Comparison of ENCODE assay signal across 19 cellular contexts in the genomic region with DNA sequence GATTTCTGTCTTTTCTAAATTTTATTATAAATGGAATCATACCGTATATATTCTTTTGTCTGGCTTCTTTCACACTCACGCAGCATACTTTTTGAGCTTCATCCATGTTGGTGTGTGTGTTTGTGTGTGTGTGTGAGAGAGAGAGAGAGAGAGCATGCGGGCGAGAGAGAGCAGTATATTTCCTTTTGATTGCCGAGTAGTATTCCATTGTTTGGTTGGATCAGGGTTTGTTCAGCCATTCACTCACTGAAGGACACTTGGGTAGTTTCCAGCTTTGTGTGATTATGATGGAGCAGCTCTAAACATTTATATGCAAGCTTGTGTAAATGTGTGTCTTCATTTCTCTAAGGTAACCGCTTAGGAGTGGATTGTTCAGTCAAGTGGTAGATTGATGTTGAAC. TPM values are rescaled to one million over a fixed set of nuclear protein-coding genes. Genes with fewer than 3 reads are reported as not detected.
A peak's percentile ranks its signal among the peaks of the same experiment; 100 is the strongest.
DNase-seq lines count a peak whose midpoint lies in the region; ATAC-seq, FAIRE-seq and TF ChIP-seq lines count a peak whose summit lies in the region.
"Had no signal": no experiment of that assay in that cellular context is flagged by ENCODE, and none has a peak within 500 bp of the region (broad histone marks: within the 10 kb centered on the region; RNA-seq: fewer than 3 reads in every experiment).

No MANE protein-coding gene starts in this region.

- TF ChIP-seq CTCF in K562 (IDR thresholded peaks at IDR 0.05 in 2 of 3, conservative IDR thresholded peaks at IDR 0.05 in 1 of 3; ENCODE audit: insufficient read depth in 2 of 3, low read depth in 1 of 3, low read length in 3 of 3) (no peak), Peyer's patch (IDR thresholded peaks at IDR 0.05) (no peak)

- H4K20me1 ChIP-seq in K562 (replicated peaks; ENCODE audit: control insufficient read depth, insufficient read depth, low read length): peaks cover 6% of the 10 kb centered on the region; the same call in 1 of the 2 replicates

- no peak overlapping the region for H3K4me3 ChIP-seq in K562
- H3K4me3 ChIP-seq in Peyer's patch: no peak overlapping the region
- H3K4me3 ChIP-seq: HAP-1 had no signal

- FAIRE-seq in K562 (lab: Jason Lieb, UNC): no peak
- FAIRE-seq: G401.6, H1, HepG2, HTR-8/SVneo had no signal

- peaks cover 0 to 30% of the 10 kb centered on the region in 2 experiments; a peak in 2 of 5 replicates for H3K27me3 ChIP-seq in K562 (ENCODE audit: control insufficient read depth in 2 of 2, insufficient read depth in 2 of 2, low read length in 2 of 2)
- no peaks in the 10 kb centered on the region for H3K27me3 ChIP-seq in Peyer's patch

- H2AFZ ChIP-seq in K562 (ENCODE audit: low read depth, low read length): no peak overlapping the region

- WGBS in K562 (ENCODE audit: insufficient coverage, low coverage, missing lambda C conversion rate): 39% methylated on average over 6 of the region's 6 CpGs

- CTCF ChIA-PET in K562 (lab: Yijun Ruan, JAX; ENCODE audit: low intra/inter-chr PET ratio): no interaction called here

- POLR2A ChIA-PET in K562 (lab: Yijun Ruan, JAX): no interaction called here

- H3K27ac ChIP-seq in K562 (ENCODE audit: extremely low read depth, low read depth, low read length) (no peak overlapping the region), Peyer's patch (no peak overlapping the region)
- H3K27ac ChIP-seq: 22Rv1 had no signal

- peak; percentile 66 for DNase-seq in DMS53 (lab: John Stamatoyannopoulos, UW)
- DNase-seq in DMS53 treated with DMSO at 0.1 percent for 48 hours (lab: John Stamatoyannopoulos, UW; ENCODE audit: unreplicated experiment): no peak
- peak; percentile 80 for DNase-seq in NCI-H2029 (lab: John Stamatoyannopoulos, UW)
- DNase-seq in NCI-H774 (lab: John Stamatoyannopoulos, UW): peak; percentile 50
- no peak for DNase-seq in K562 (ENCODE audit: extremely low read depth in 1 of 4, low spot score in 3 of 4)
- DNase-seq in natural killer cell treated with Interleukin-12 subunit alpha and Interleukin-12 subunit beta and Interleukin-15 and Interleukin-18, amount 100 ng/mL, for 72 hours (ENCODE audit: low spot score): no peak
- DNase-seq in inferior parietal cortex (ENCODE audit: extremely low spot score): no peak
- DNase-seq in Peyer's patch: no peak
- DNase-seq: C1 segment of cervical spinal cord; CD4-positive, alpha-beta memory T cell; DMS79 treated with DMSO at 0.1 percent for 48 hours; EL; HFFc6 had no signal

- peaks cover 0 to 6% of the 10 kb centered on the region in 2 donors for H3K4me1 Mint-ChIP-seq in natural killer cell treated with Interleukin-12 subunit alpha and Interleukin-12 subunit beta and Interleukin-15 and Interleukin-18, amount 100 ng/mL, for 72 hours (ENCODE audit: low read depth in 2 of 2)

- H3K9me3 Mint-ChIP-seq in natural killer cell treated with Interleukin-12 subunit alpha and Interleukin-12 subunit beta and Interleukin-15 and Interleukin-18, amount 100 ng/mL, for 72 hours: no peaks in the 10 kb centered on the region
- H3K9me3 Mint-ChIP-seq: HFFc6 had no signal

- H3K9ac ChIP-seq in K562 (ENCODE audit: insufficient read depth in 1 of 2, low read depth in 2 of 2, low read length in 2 of 2): no peak overlapping the region

- H3K4me2 ChIP-seq in K562 (ENCODE audit: insufficient read depth, low read length): no peak overlapping the region

- H3K36me3 Mint-ChIP-seq in natural killer cell treated with Interleukin-12 subunit alpha and Interleukin-12 subunit beta and Interleukin-15 and Interleukin-18, amount 100 ng/mL, for 72 hours: no peaks in the 10 kb centered on the region
- H3K36me3 Mint-ChIP-seq: CD4-positive, alpha-beta memory T cell had no signal

- no peak overlapping the region for H3K4me3 Mint-ChIP-seq in natural killer cell treated with Interleukin-12 subunit alpha and Interleukin-12 subunit beta and Interleukin-15 and Interleukin-18, amount 100 ng/mL, for 72 hours
- H3K4me3 Mint-ChIP-seq: CD4-positive, alpha-beta memory T cell; HFFc6 had no signal

- no peak overlapping the region for H3K27ac Mint-ChIP-seq in natural killer cell treated with Interleukin-12 subunit alpha and Interleukin-12 subunit beta and Interleukin-15 and Interleukin-18, amount 100 ng/mL, for 72 hours
- H3K27ac Mint-ChIP-seq: HFFc6 had no signal

- peaks cover 8 to 30% of the 10 kb centered on the region in 2 donors for H3K27me3 Mint-ChIP-seq in natural killer cell treated with Interleukin-12 subunit alpha and Interleukin-12 subunit beta and Interleukin-15 and Interleukin-18, amount 100 ng/mL, for 72 hours

- TF ChIP-seq POLR2A in K562 (conservative IDR thresholded peaks at IDR 0.05) (no peak), Peyer's patch (IDR thresholded peaks at IDR 0.05) (no peak)

- TF ChIP-seq EP300 in K562 (IDR thresholded peaks at IDR 0.05; ENCODE audit: low read length): no peak

- BruUV-seq in K562 (replicated peaks; lab: Mats Ljungman, UMichigan): no TSS peak

- no peaks in the 10 kb centered on the region for H3K9me1 ChIP-seq in K562 (ENCODE audit: control insufficient read depth, insufficient read depth, low read length)

- TF ChIP-seq RAD21 in K562 (CRISPR knock-in tag; conservative IDR thresholded peaks at IDR 0.05 in 1 of 2, IDR thresholded peaks at IDR 0.05 in 1 of 2): no peak

- in situ Hi-C loops in K562 (cut with MboI): no loop called here

- intact Hi-C loops in K562 (cut with micrococcal nuclease): no loop called here

- no peak for ATAC-seq in K562
- no peak for ATAC-seq in natural killer cell treated with Interleukin-12 subunit alpha and Interleukin-12 subunit beta and Interleukin-15 and Interleukin-18, amount 100 ng/mL, for 72 hours
- ATAC-seq: HepG2 had no signal

- H3K36me3 ChIP-seq in K562 (ENCODE audit: control insufficient read depth, insufficient read depth, low read length) (no peaks in the 10 kb centered on the region), Peyer's patch (no peaks in the 10 kb centered on the region)
- H3K36me3 ChIP-seq: HAP-1 had no signal

- no peaks in the 10 kb centered on the region for H3K79me2 ChIP-seq in K562 (ENCODE audit: control insufficient read depth, insufficient read depth, low read length)

- H3K9me3 ChIP-seq in K562 (replicated peaks; ENCODE audit: control insufficient read depth, insufficient read depth, low read depth, low read length): no peaks in the 10 kb centered on the region
- H3K9me3 ChIP-seq in Peyer's patch: peaks cover 0 to 3% (median 0%) of the 10 kb centered on the region in 4 donors
- H3K9me3 ChIP-seq: HAP-1 had no signal

- H3K4me1 ChIP-seq in K562 (replicated peaks in 1 of 2; ENCODE audit: control insufficient read depth in 2 of 2, insufficient read depth in 2 of 2, low read length in 2 of 2): peaks cover 10 to 30% of the 10 kb centered on the region in 2 experiments
- H3K4me1 ChIP-seq in Peyer's patch: peaks cover 0 to 6% (median 0%) of the 10 kb centered on the region in 4 donors

RNA-seq across cellular contexts. Expression of a gene that starts 3.1 kb away (rescaled TPM):
- 1.9 and 4.7 TPM in 2 replicates for total RNA-seq in K562 (2011; cell fraction: chromatin; rRNA removed; ENCODE audit: low replicate concordance)
- 1.1 and 2.7 TPM in 2 replicates for total RNA-seq in K562 (2011; cell fraction: nucleolus; rRNA removed)
- total RNA-seq in K562 (2011; cell fraction: nucleoplasm; rRNA removed): 1.5 and 1.8 TPM in 2 replicates
- total RNA-seq in K562 (2014; rRNA removed) (0.09 and 0.24 TPM in 2 replicates), K562 (2014; rRNA removed; fragmentation: Illumina TruSeq; extraction: Trizol) (0.10 and 0.40 TPM in 2 replicates), K562 (2015; rRNA removed; fragmentation: Illumina TruSeq; extraction: Trizol) (0.11 and 0.36 TPM in 2 replicates), K562 (2021) (0.29 and 0.86 TPM in 2 replicates), Peyer's patch (1 to 10 TPM; 1.8 to 7.4 (median 4.6) TPM)
- polyA plus RNA-seq in K562 (2011; rRNA removed) (0.15 and 0.61 TPM in 2 replicates), K562 (2014; fragmentation: Illumina TruSeq; extraction: Trizol) (0.16 and 0.21 TPM in 2 replicates), K562 (2014; fragmentation: Nextera tagmentation; extraction: Ambion mirVana) (not detected), K562 (2014; rRNA removed) (0.62 TPM in 1 of 2 replicates, not detected in the other)
- 0.10 and 0.19 TPM in 2 replicates for polyA plus RNA-seq in K562 (2011; cell fraction: cytosol; rRNA removed)
- 1.4 and 1.7 TPM in 2 replicates for polyA plus RNA-seq in K562 (2011; cell fraction: nucleus; rRNA removed)
- polyA plus RNA-seq in K562 (2012): 0.29 and 2.2 TPM in 2 replicates
- 0.18 and 0.21 TPM in 2 replicates for polyA minus RNA-seq in K562 (2011; rRNA and poly(A)+ RNA removed)
- polyA minus RNA-seq in K562 (2011; cell fraction: cytosol; rRNA and poly(A)+ RNA removed): 3.5 TPM in 1 of 2 replicates, not detected in the other
- polyA minus RNA-seq in K562 (2011; cell fraction: nucleus; rRNA and poly(A)+ RNA removed): 0.44 and 1.1 TPM in 2 replicates
- total RNA-seq in natural killer cell treated with Interleukin-12 subunit alpha and Interleukin-12 subunit beta and Interleukin-15 and Interleukin-18, amount 100 ng/mL, for 72 hours: 1 to 10 TPM in 1 of 2 donors, under 1 TPM in 1; 0.74 to 1.2 TPM

RNA-seq across cellular contexts. Expression of a gene that starts 15.3 kb away (rescaled TPM):
- total RNA-seq in K562 (2011; cell fraction: chromatin; rRNA removed; ENCODE audit: low replicate concordance): not detected in 2 replicates
- not detected in 2 replicates for total RNA-seq in K562 (2011; cell fraction: nucleolus; rRNA removed)
- not detected in 2 replicates for total RNA-seq in K562 (2011; cell fraction: nucleoplasm; rRNA removed)
- total RNA-seq in K562 (2014; rRNA removed) (not detected in 2 replicates), K562 (2014; rRNA removed; fragmentation: Illumina TruSeq; extraction: Trizol) (not detected in 2 replicates), K562 (2015; rRNA removed; fragmentation: Illumina TruSeq; extraction: Trizol) (not detected in 2 replicates), K562 (2021) (not detected in 2 replicates), Peyer's patch (1 to 10 TPM in 2 of 4 donors, under 1 TPM in 2; 0.53 to 5.0 (median 1.1) TPM)
- polyA plus RNA-seq in K562 (2011; rRNA removed) (not detected in 2 replicates), K562 (2014; fragmentation: Illumina TruSeq; extraction: Trizol) (not detected in 2 replicates), K562 (2014; fragmentation: Nextera tagmentation; extraction: Ambion mirVana) (not detected), K562 (2014; rRNA removed) (not detected in 2 replicates)
- polyA plus RNA-seq in K562 (2011; cell fraction: cytosol; rRNA removed): not detected in 2 replicates
- polyA plus RNA-seq in K562 (2011; cell fraction: nucleus; rRNA removed): not detected in 2 replicates
- polyA plus RNA-seq in K562 (2012): 0.56 and 0.65 TPM in 2 replicates
- polyA minus RNA-seq in K562 (2011; rRNA and poly(A)+ RNA removed): not detected in 2 replicates
- not detected in 2 replicates for polyA minus RNA-seq in K562 (2011; cell fraction: cytosol; rRNA and poly(A)+ RNA removed)
- polyA minus RNA-seq in K562 (2011; cell fraction: nucleus; rRNA and poly(A)+ RNA removed): not detected in 2 replicates
- total RNA-seq in natural killer cell treated with Interleukin-12 subunit alpha and Interleukin-12 subunit beta and Interleukin-15 and Interleukin-18, amount 100 ng/mL, for 72 hours: not detected
- total RNA-seq: CD4-positive, alpha-beta memory T cell; H1; HepG2; HFFc6 had no signal
- polyA plus RNA-seq: HepG2 had no signal

RNA-seq across cellular contexts. Expression of a gene that starts 36.9 kb away (rescaled TPM):
- 54.8 and 157 TPM in 2 replicates for total RNA-seq in K562 (2011; cell fraction: chromatin; rRNA removed; ENCODE audit: low replicate concordance)
- total RNA-seq in K562 (2011; cell fraction: nucleolus; rRNA removed): 105 and 155 TPM in 2 replicates
- total RNA-seq in K562 (2011; cell fraction: nucleoplasm; rRNA removed): 55.0 and 81.2 TPM in 2 replicates
- total RNA-seq in K562 (2014; rRNA removed) (52.7 and 81.2 TPM in 2 replicates), K562 (2014; rRNA removed; fragmentation: Illumina TruSeq; extraction: Trizol) (3.1 and 5.5 TPM in 2 replicates), K562 (2015; rRNA removed; fragmentation: Illumina TruSeq; extraction: Trizol) (32.7 and 36.8 TPM in 2 replicates), K562 (2021) (70.5 and 81.8 TPM in 2 replicates), Peyer's patch (100 to 1,000 TPM in 1 of 4 donors, 10 to 100 TPM in 3; 23.6 to 211 (median 57.6) TPM)
- polyA plus RNA-seq in K562 (2011; rRNA removed) (9.6 and 29.7 TPM in 2 replicates), K562 (2014; fragmentation: Illumina TruSeq; extraction: Trizol) (13.5 and 40.2 TPM in 2 replicates), K562 (2014; fragmentation: Nextera tagmentation; extraction: Ambion mirVana) (1 to 10 TPM in 1 of 2 experiments, under 1 TPM in 1; 0.30 to 1.7 TPM), K562 (2014; rRNA removed) (63.7 and 77.8 TPM in 2 replicates)
- 21.0 and 26.6 TPM in 2 replicates for polyA plus RNA-seq in K562 (2011; cell fraction: cytosol; rRNA removed)
- 174 and 259 TPM in 2 replicates for polyA plus RNA-seq in K562 (2011; cell fraction: nucleus; rRNA removed)
- polyA plus RNA-seq in K562 (2012): 59.1 and 135 TPM in 2 replicates
- 3.6 and 6.7 TPM in 2 replicates for polyA minus RNA-seq in K562 (2011; rRNA and poly(A)+ RNA removed)
- polyA minus RNA-seq in K562 (2011; cell fraction: cytosol; rRNA and poly(A)+ RNA removed): 13.5 and 33.9 TPM in 2 replicates
- 26.9 and 53.0 TPM in 2 replicates for polyA minus RNA-seq in K562 (2011; cell fraction: nucleus; rRNA and poly(A)+ RNA removed)
- 100 to 1,000 TPM; 155 to 276 TPM for total RNA-seq in natural killer cell treated with Interleukin-12 subunit alpha and Interleukin-12 subunit beta and Interleukin-15 and Interleukin-18, amount 100 ng/mL, for 72 hours

RNA-seq across cellular contexts. Expression of a gene that starts 45.7 kb away (rescaled TPM):
- 126 and 302 TPM in 2 replicates for total RNA-seq in K562 (2011; cell fraction: chromatin; rRNA removed; ENCODE audit: low replicate concordance)
- total RNA-seq in K562 (2011; cell fraction: nucleolus; rRNA removed): 207 and 213 TPM in 2 replicates
- 179 and 187 TPM in 2 replicates for total RNA-seq in K562 (2011; cell fraction: nucleoplasm; rRNA removed)
- total RNA-seq in K562 (2014; rRNA removed): 152 and 196 TPM in 2 replicates
- total RNA-seq in K562 (2014; rRNA removed; fragmentation: Illumina TruSeq; extraction: Trizol): 101 and 103 TPM in 2 replicates
- 134 and 146 TPM in 2 replicates for total RNA-seq in K562 (2015; rRNA removed; fragmentation: Illumina TruSeq; extraction: Trizol)
- 226 and 231 TPM in 2 replicates for total RNA-seq in K562 (2021)
- 105 and 117 TPM in 2 replicates for polyA plus RNA-seq in K562 (2011; rRNA removed)
- 174 and 276 TPM in 2 replicates for polyA plus RNA-seq in K562 (2011; cell fraction: cytosol; rRNA removed)
- polyA plus RNA-seq in K562 (2011; cell fraction: nucleus; rRNA removed): 211 and 324 TPM in 2 replicates
- 177 and 213 TPM in 2 replicates for polyA plus RNA-seq in K562 (2012)
- 192 and 229 TPM in 2 replicates for polyA plus RNA-seq in K562 (2014; fragmentation: Illumina TruSeq; extraction: Trizol)
- 10 to 100 TPM; 11.1 to 26.5 TPM for polyA plus RNA-seq in K562 (2014; fragmentation: Nextera tagmentation; extraction: Ambion mirVana)
- 250 and 277 TPM in 2 replicates for polyA plus RNA-seq in K562 (2014; rRNA removed)
- polyA minus RNA-seq in K562 (2011; rRNA and poly(A)+ RNA removed): 45.9 and 88.5 TPM in 2 replicates
- 72.1 and 79.8 TPM in 2 replicates for polyA minus RNA-seq in K562 (2011; cell fraction: cytosol; rRNA and poly(A)+ RNA removed)
- polyA minus RNA-seq in K562 (2011; cell fraction: nucleus; rRNA and poly(A)+ RNA removed): 70.5 and 80.1 TPM in 2 replicates
- total RNA-seq in natural killer cell treated with Interleukin-12 subunit alpha and Interleukin-12 subunit beta and Interleukin-15 and Interleukin-18, amount 100 ng/mL, for 72 hours: 100 to 1,000 TPM; 115 to 175 TPM
- 100 to 1,000 TPM in 1 of 4 donors, 10 to 100 TPM in 3; 32.9 to 118 (median 54.1) TPM for total RNA-seq in Peyer's patch

RNA-seq across cellular contexts. Expression of a gene that starts 55.3 kb away (rescaled TPM):
- total RNA-seq in K562 (2011; cell fraction: chromatin; rRNA removed; ENCODE audit: low replicate concordance): 14.9 and 45.4 TPM in 2 replicates
- 31.0 and 32.8 TPM in 2 replicates for total RNA-seq in K562 (2011; cell fraction: nucleolus; rRNA removed)
- 15.7 and 24.1 TPM in 2 replicates for total RNA-seq in K562 (2011; cell fraction: nucleoplasm; rRNA removed)
- total RNA-seq in K562 (2014; rRNA removed) (8.4 and 9.5 TPM in 2 replicates), K562 (2014; rRNA removed; fragmentation: Illumina TruSeq; extraction: Trizol) (2.7 and 4.0 TPM in 2 replicates), K562 (2015; rRNA removed; fragmentation: Illumina TruSeq; extraction: Trizol) (12.3 and 13.4 TPM in 2 replicates), K562 (2021) (9.6 and 14.8 TPM in 2 replicates), Peyer's patch (10 to 100 TPM in 2 of 4 donors, 1 to 10 TPM in 2; 4.9 to 13.3 (median 9.4) TPM)
- polyA plus RNA-seq in K562 (2011; rRNA removed) (12.7 and 16.4 TPM in 2 replicates), K562 (2014; fragmentation: Illumina TruSeq; extraction: Trizol) (5.6 and 7.3 TPM in 2 replicates), K562 (2014; fragmentation: Nextera tagmentation; extraction: Ambion mirVana) (under 1 TPM in 1 of 2 experiments, not detected in 1; 0.07 TPM), K562 (2014; rRNA removed) (11.1 and 11.6 TPM in 2 replicates)
- polyA plus RNA-seq in K562 (2011; cell fraction: cytosol; rRNA removed): 21.2 and 25.6 TPM in 2 replicates
- polyA plus RNA-seq in K562 (2011; cell fraction: nucleus; rRNA removed): 48.7 and 48.8 TPM in 2 replicates
- 24.3 and 60.0 TPM in 2 replicates for polyA plus RNA-seq in K562 (2012)
- 5.5 and 12.0 TPM in 2 replicates for polyA minus RNA-seq in K562 (2011; rRNA and poly(A)+ RNA removed)
- 7.0 and 13.6 TPM in 2 replicates for polyA minus RNA-seq in K562 (2011; cell fraction: cytosol; rRNA and poly(A)+ RNA removed)
- 9.8 and 16.1 TPM in 2 replicates for polyA minus RNA-seq in K562 (2011; cell fraction: nucleus; rRNA and poly(A)+ RNA removed)
- 1 to 10 TPM; 4.8 to 5.4 TPM for total RNA-seq in natural killer cell treated with Interleukin-12 subunit alpha and Interleukin-12 subunit beta and Interleukin-15 and Interleukin-18, amount 100 ng/mL, for 72 hours

Comparison
In these comparisons a context has a peak if more than half of its experiments do, and no peak if none do; other contexts are left out.
1. DNase-seq: peak in DMS53 (single experiment), NCI-H2029 (single experiment) and NCI-H774 (single experiment); none in DMS53 treated with DMSO at 0.1 percent for 48 hours (single experiment), K562 (0 of 4), natural killer cell treated with Interleukin-12 subunit alpha and Interleukin-12 subunit beta and Interleukin-15 and Interleukin-18, amount 100 ng/mL, for 72 hours (single experiment), inferior parietal cortex (single experiment) and Peyer's patch (0 of 3).